9 cellular contexts compared by ENCODE assay signal in the genomic region with DNA sequence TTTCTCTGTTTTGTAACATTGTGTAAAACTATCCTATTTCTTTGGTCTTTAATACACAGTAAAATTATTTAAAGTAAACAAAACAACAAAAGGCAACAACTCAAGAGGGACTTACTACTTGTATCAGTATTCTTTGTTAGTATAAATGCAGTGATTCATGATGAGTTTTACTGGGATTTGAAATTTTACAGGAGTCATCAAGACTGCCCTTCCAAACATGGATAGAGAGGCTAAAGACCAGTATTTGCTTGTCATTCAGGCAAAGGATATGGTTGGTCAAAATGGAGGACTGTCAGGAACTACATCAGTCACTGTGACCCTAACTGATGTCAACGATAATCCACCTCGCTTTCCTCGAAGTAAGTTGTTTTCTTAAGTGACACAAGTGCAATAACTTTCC.
"Had no signal": no experiment of that assay in that cellular context is flagged by ENCODE, and none has a peak within 500 bp of the region (broad histone marks: within the 10 kb centered on the region; RNA-seq: fewer than 3 reads in every experiment).

No MANE protein-coding gene starts in this region.

- H2AFZ ChIP-seq: GM23248 had no signal

- H3K9ac ChIP-seq: GM23248 had no signal

- H3K4me3 Mint-ChIP-seq: HFFc6 had no signal

- FAIRE-seq: HTR-8/SVneo, K562 had no signal

- ATAC-seq: HCT116, K562 had no signal

- H3K36me3 ChIP-seq: HAP-1 had no signal

- DNase-seq: GM23248, GOT3, H7, HFFc6, IMR-90 had no signal

- H3K9me3 ChIP-seq: HAP-1 had no signal

- H3K27ac Mint-ChIP-seq: HFFc6 had no signal

- H3K27ac ChIP-seq: GM23248 had no signal

- H3K4me1 ChIP-seq: HAP-1 had no signal

- H3K4me3 ChIP-seq: GM23248, HAP-1, K562 had no signal
